In genomic region chr1:207797229-207797973, GRCh38 we compare ENCODE assay signal across 1 cellular context.
TF ChIP-seq lines count a peak whose summit lies in the region.

No MANE protein-coding gene starts in this region.

TF ChIP-seq in K562, 482 proteins besides CTCF, POLR2A, EP300 and RAD21 (continued from another document):
- TF ChIP-seq ZBTB8A (IDR thresholded peaks at IDR 0.05; ENCODE audit: partially characterized antibody) (no peak), ZFP1 (CRISPR knock-in tag; IDR thresholded peaks at IDR 0.05) (no peak), E2F1 (CRISPR knock-in tag; IDR thresholded peaks at IDR 0.05) (no peak), USF2 (CRISPR knock-in tag; IDR thresholded peaks at IDR 0.05) (no peak), ATF1 (CRISPR knock-in tag; IDR thresholded peaks at IDR 0.05) (no peak), ATF1 (tag; IDR thresholded peaks at IDR 0.05) (0 out of 2 replicates have a peak, but pooled peaks have one; percentile 17), BACH1 (tag; IDR thresholded peaks at IDR 0.05) (no peak), HEY1 (CRISPR knock-in tag; IDR thresholded peaks at IDR 0.05; ENCODE audit: borderline replicate concordance) (no peak), ZNF584 (CRISPR knock-in tag; IDR thresholded peaks at IDR 0.05; ENCODE audit: low read depth) (no peak), ETV5 (CRISPR knock-in tag; IDR thresholded peaks at IDR 0.05; ENCODE audit: low read depth) (0 out of 2 replicates have a peak, but pooled peaks have one; percentile 21), KDM1A (IDR thresholded peaks at IDR 0.05) (peak in 1 of 2 experiments; percentile 27; a peak in 1 of 4 replicates), FOS (IDR thresholded peaks at IDR 0.05; ENCODE audit: extremely low read depth, insufficient read length) (peak; percentile 18), RCOR1 (IDR thresholded peaks at IDR 0.05; ENCODE audit: borderline replicate concordance in 1 of 2, low read depth in 2 of 2, low read length in 2 of 2) (peak in 1 of 2 experiments; percentile 58; a peak in 1 of 4 replicates), POLR2H (tag; IDR thresholded peaks at IDR 0.05; ENCODE audit: low read depth) (peak; percentile 58), POLR2AphosphoS5 (IDR thresholded peaks at IDR 0.05; ENCODE audit: control insufficient read depth, insufficient read depth, low read depth, low read length) (peak; percentile 64; the same call in 1 of the 2 replicates), ZNF592 (IDR thresholded peaks at IDR 0.05) (no peak), STAT5B (CRISPR knock-in tag; IDR thresholded peaks at IDR 0.05) (no peak), ZNF41 (CRISPR knock-in tag; conservative IDR thresholded peaks at IDR 0.05) (no peak), DNMT1 (IDR thresholded peaks at IDR 0.05) (0 out of 2 replicates have a peak, but pooled peaks have one; percentile 28), CREB1 (IDR thresholded peaks at IDR 0.05) (peak; percentile 8; the same call in 1 of the 2 replicates), CREB1 (CRISPR knock-in tag; IDR thresholded peaks at IDR 0.05) (no peak), RBM17 (IDR thresholded peaks at IDR 0.05; ENCODE audit: borderline replicate concordance, low read depth, low read length) (no peak), PHF21A (IDR thresholded peaks at IDR 0.05; ENCODE audit: borderline replicate concordance, low read depth) (no peak), WHSC1 (IDR thresholded peaks at IDR 0.05; ENCODE audit: low read length) (no peak), PRMT5 (CRISPR knock-in tag; IDR thresholded peaks at IDR 0.05) (no peak), TAF9B (IDR thresholded peaks at IDR 0.05; ENCODE audit: partially characterized antibody) (no peak), BRF1 (IDR thresholded peaks at IDR 0.05; ENCODE audit: borderline replicate concordance, extremely low read depth, insufficient read length) (no peak), ZC3H4 (CRISPR knock-in tag; IDR thresholded peaks at IDR 0.05; ENCODE audit: borderline replicate concordance) (no peak), LEF1 (IDR thresholded peaks at IDR 0.05) (0 out of 2 replicates have a peak, but pooled peaks have one; percentile 34), THRA (IDR thresholded peaks at IDR 0.05) (no peak), KLF16 (IDR thresholded peaks at IDR 0.05) (0 out of 2 replicates have a peak, but pooled peaks have one; percentile 11)
- TF ChIP-seq, protein P1, sequence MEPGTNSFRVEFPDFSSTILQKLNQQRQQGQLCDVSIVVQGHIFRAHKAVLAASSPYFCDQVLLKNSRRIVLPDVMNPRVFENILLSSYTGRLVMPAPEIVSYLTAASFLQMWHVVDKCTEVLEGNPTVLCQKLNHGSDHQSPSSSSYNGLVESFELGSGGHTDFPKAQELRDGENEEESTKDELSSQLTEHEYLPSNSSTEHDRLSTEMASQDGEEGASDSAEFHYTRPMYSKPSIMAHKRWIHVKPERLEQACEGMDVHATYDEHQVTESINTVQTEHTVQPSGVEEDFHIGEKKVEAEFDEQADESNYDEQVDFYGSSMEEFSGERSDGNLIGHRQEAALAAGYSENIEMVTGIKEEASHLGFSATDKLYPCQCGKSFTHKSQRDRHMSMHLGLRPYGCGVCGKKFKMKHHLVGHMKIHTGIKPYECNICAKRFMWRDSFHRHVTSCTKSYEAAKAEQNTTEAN (CRISPR knock-in tag; IDR thresholded peaks at IDR 0.05): no peak
- TF ChIP-seq, protein P2, sequence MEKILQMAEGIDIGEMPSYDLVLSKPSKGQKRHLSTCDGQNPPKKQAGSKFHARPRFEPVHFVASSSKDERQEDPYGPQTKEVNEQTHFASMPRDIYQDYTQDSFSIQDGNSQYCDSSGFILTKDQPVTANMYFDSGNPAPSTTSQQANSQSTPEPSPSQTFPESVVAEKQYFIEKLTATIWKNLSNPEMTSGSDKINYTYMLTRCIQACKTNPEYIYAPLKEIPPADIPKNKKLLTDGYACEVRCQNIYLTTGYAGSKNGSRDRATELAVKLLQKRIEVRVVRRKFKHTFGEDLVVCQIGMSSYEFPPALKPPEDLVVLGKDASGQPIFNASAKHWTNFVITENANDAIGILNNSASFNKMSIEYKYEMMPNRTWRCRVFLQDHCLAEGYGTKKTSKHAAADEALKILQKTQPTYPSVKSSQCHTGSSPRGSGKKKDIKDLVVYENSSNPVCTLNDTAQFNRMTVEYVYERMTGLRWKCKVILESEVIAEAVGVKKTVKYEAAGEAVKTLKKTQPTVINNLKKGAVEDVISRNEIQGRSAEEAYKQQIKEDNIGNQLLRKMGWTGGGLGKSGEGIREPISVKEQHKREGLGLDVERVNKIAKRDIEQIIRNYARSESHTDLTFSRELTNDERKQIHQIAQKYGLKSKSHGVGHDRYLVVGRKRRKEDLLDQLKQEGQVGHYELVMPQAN (IDR thresholded peaks at IDR 0.05; ENCODE audit: borderline replicate concordance): no peak
- TF ChIP-seq, protein P3, sequence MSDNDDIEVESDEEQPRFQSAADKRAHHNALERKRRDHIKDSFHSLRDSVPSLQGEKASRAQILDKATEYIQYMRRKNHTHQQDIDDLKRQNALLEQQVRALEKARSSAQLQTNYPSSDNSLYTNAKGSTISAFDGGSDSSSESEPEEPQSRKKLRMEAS (CRISPR knock-in tag; IDR thresholded peaks at IDR 0.05): no peak
- TF ChIP-seq, protein P4, sequence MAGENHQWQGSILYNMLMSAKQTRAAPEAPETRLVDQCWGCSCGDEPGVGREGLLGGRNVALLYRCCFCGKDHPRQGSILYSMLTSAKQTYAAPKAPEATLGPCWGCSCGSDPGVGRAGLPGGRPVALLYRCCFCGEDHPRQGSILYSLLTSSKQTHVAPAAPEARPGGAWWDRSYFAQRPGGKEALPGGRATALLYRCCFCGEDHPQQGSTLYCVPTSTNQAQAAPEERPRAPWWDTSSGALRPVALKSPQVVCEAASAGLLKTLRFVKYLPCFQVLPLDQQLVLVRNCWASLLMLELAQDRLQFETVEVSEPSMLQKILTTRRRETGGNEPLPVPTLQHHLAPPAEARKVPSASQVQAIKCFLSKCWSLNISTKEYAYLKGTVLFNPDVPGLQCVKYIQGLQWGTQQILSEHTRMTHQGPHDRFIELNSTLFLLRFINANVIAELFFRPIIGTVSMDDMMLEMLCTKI (IDR thresholded peaks at IDR 0.05; ENCODE audit: partially characterized antibody): no peak
TF ChIP-seq in K562: peak in this region for 56.
